9 cellular contexts compared by ENCODE assay signal in genomic region chr10:43390791-43391190, GRCh38. TPM values are rescaled to one million over a fixed set of nuclear protein-coding genes. Genes with fewer than 3 reads are reported as not detected.
DNase-seq lines count a peak whose midpoint lies in the region; ATAC-seq and TF ChIP-seq lines count a peak whose summit lies in the region.
"Had no signal": no experiment of that assay in that cellular context is flagged by ENCODE, and none has a peak within 500 bp of the region (broad histone marks: within the 10 kb centered on the region; RNA-seq: fewer than 3 reads in every experiment).

No MANE protein-coding gene starts in this region.

- peak overlapping the region; percentile 60 to 77 for H3K27ac Mint-ChIP-seq in stimulated activated naive CD8-positive, alpha-beta T cell treated with anti-CD3 and anti-CD28 coated beads, Interleukin-15, amount 100 ng/mL, for 72 hours

- H3K36me3 ChIP-seq in adipocyte (ENCODE audit: control insufficient read depth, insufficient read depth, low read length, severe bottlenecking): peaks cover 88% of the 10 kb centered on the region

- H3K4me3 ChIP-seq in AG09309 (ENCODE audit: control insufficient read depth, low read depth, low read length) (no peak overlapping the region), HFF-Myc (replicated peaks; ENCODE audit: low read depth, low read length) (no peak overlapping the region), adipocyte (ENCODE audit: low read length) (no peak overlapping the region)
- H3K4me3 ChIP-seq: thoracic aorta had no signal

- H3K4me3 Mint-ChIP-seq in stimulated activated naive CD8-positive, alpha-beta T cell treated with anti-CD3 and anti-CD28 coated beads, Interleukin-15, amount 100 ng/mL, for 72 hours: no peak overlapping the region

- DNase-seq in AG09309 (ENCODE audit: low read depth) (no peak), HFF-Myc (ENCODE audit: extremely low read depth, low read depth) (no peak), adipocyte (ENCODE audit: low read depth) (peak; percentile 67), hepatic stellate cell (ENCODE audit: low spot score) (peak; percentile 51), mesenteric fat pad (ENCODE audit: low spot score) (no peak), NCI-H1436 treated with DMSO at 0.1 percent for 48 hours (lab: John Stamatoyannopoulos, UW) (no peak)
- DNase-seq in stimulated activated naive CD8-positive, alpha-beta T cell treated with anti-CD3 and anti-CD28 coated beads, Interleukin-15, amount 100 ng/mL, for 72 hours: no peak

- H3K27me3 Mint-ChIP-seq in stimulated activated naive CD8-positive, alpha-beta T cell treated with anti-CD3 and anti-CD28 coated beads, Interleukin-15, amount 100 ng/mL, for 72 hours: no peaks in the 10 kb centered on the region

- no peaks in the 10 kb centered on the region for H3K27me3 ChIP-seq in adipocyte (replicated peaks; ENCODE audit: control insufficient read depth, insufficient read depth, low read length)

- H3K9me3 ChIP-seq in adipocyte (ENCODE audit: control insufficient read depth, low read length): no peaks in the 10 kb centered on the region
- H3K9me3 ChIP-seq: thoracic aorta had no signal

- H3K9ac ChIP-seq in adipocyte (ENCODE audit: low read length): no peak overlapping the region

- peaks cover 87% of the 10 kb centered on the region for H3K4me1 Mint-ChIP-seq in stimulated activated naive CD8-positive, alpha-beta T cell treated with anti-CD3 and anti-CD28 coated beads, Interleukin-15, amount 100 ng/mL, for 72 hours

- H3K9me3 Mint-ChIP-seq in stimulated activated naive CD8-positive, alpha-beta T cell treated with anti-CD3 and anti-CD28 coated beads, Interleukin-15, amount 100 ng/mL, for 72 hours: no peaks in the 10 kb centered on the region

- TF ChIP-seq CTCF in AG09309 (IDR thresholded peaks at IDR 0.05; ENCODE audit: control insufficient read depth, insufficient read depth, low read depth, low read length, missing control alignments) (peak; percentile 70), HFF-Myc (IDR thresholded peaks at IDR 0.05; ENCODE audit: low read depth, low read length, missing control alignments) (peak; percentile 54)

- peak; percentile 57 for ATAC-seq in stimulated activated naive CD8-positive, alpha-beta T cell treated with anti-CD3 and anti-CD28 coated beads, Interleukin-15, amount 100 ng/mL, for 72 hours
- no peak for ATAC-seq in GM19023 (IDR thresholded peaks at IDR 0.05; ENCODE audit: unreplicated experiment)

- peaks cover 25% of the 10 kb centered on the region for H3K4me1 ChIP-seq in adipocyte (ENCODE audit: control insufficient read depth, insufficient read depth, low read length)

RNA-seq across cellular contexts. Expression of gene HNRNPF, which starts 18.2 kb away (rescaled TPM):
- 184 TPM for total RNA-seq in mesenteric fat pad

RNA-seq across cellular contexts. Expression of gene FXYD4, which starts 19.4 kb away (rescaled TPM):
- not detected for total RNA-seq in mesenteric fat pad
- total RNA-seq: thoracic aorta had no signal

RNA-seq across cellular contexts. Expression of gene ZNF487, which starts 46.1 kb away (rescaled TPM):
- 3.9 TPM for total RNA-seq in mesenteric fat pad

Comparison
In these comparisons a context has a peak if more than half of its experiments do, and no peak if none do; other contexts are left out.
1. DNase-seq: peak in adipocyte (single experiment) and hepatic stellate cell (single experiment); none in AG09309 (single experiment), HFF-Myc (single experiment), stimulated activated naive CD8-positive, alpha-beta T cell treated with anti-CD3 and anti-CD28 coated beads, Interleukin-15, amount 100 ng/mL, for 72 hours (0 of 2), mesenteric fat pad (single experiment) and NCI-H1436 treated with DMSO at 0.1 percent for 48 hours (single experiment).